8 cellular contexts compared by ENCODE assay signal in the genomic region with DNA sequence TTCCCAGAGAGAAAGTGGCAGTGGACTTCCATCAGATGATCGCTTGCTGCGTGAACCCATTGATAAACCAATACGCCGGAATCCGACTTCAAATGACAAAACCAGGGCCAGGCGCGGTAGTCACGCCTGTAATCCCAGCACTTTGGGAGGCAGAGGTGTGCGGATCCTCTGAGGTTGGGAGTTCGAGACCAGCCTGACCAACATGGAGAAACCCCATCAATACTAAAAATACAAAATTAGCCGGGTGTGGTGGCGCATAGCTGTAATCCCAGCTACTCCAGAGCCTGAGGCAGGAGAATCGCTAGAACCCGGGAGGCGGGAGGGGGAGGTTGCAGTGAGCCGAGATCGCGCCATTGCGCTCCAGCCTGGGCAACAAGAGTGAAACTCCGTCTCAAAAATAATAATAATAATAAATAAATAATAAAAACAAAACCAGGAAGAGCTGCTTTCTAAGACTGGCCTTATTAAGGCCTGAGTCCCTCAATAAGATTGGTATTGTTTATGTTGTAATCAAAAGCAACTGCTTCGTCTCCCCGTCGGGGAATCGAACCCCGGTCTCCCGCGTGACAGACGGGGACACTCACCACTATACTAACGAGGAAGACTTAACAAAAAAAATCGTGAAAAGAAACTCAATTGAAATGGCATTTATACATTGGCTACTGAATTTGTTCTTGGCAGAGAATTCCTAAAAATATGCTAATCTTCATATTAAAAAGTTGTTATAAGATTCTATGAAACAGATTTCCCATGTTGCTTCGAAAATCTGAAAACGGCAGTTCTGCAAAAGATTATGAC.
DNase-seq lines count a peak whose midpoint lies in the region; ATAC-seq and TF ChIP-seq lines count a peak whose summit lies in the region.

No MANE protein-coding gene starts in this region.

- peak overlapping the region; percentile 62 for H3K4me3 Mint-ChIP-seq in natural killer cell treated with Interleukin-12 subunit alpha and Interleukin-12 subunit beta and Interleukin-15 and Interleukin-18, amount 100 ng/mL, for 72 hours
- no peak overlapping the region for H3K4me3 Mint-ChIP-seq in natural killer cell
- H3K4me3 Mint-ChIP-seq in brain, result peak overlapping the region; percentile 49 to 75 (median 57)

- H3K4me2 ChIP-seq in osteoblast (ENCODE audit: insufficient read depth, low read length), result peak overlapping the region; percentile 5

- H3K27ac Mint-ChIP-seq in natural killer cell treated with Interleukin-12 subunit alpha and Interleukin-12 subunit beta and Interleukin-15 and Interleukin-18, amount 100 ng/mL, for 72 hours, result peak overlapping the region; percentile 54 to 85
- H3K27ac Mint-ChIP-seq in natural killer cell (no peak overlapping the region), brain (no peak overlapping the region)

- H3K79me2 ChIP-seq in osteoblast (ENCODE audit: insufficient read depth, low read length), result no peaks in the 10 kb centered on the region

- no peak for DNase-seq in natural killer cell treated with Interleukin-12 subunit alpha and Interleukin-12 subunit beta and Interleukin-15 and Interleukin-18, amount 100 ng/mL, for 72 hours (ENCODE audit: low spot score)
- DNase-seq in natural killer cell (no peak), OCI-M2 (lab: John Stamatoyannopoulos, UW; ENCODE audit: unreplicated experiment) (peak; percentile 81), osteoblast (ENCODE audit: insufficient read length, low spot score, missing footprints) (peak; percentile 90), cerebellar nuclear complex (lab: John Stamatoyannopoulos, UW) (no peak)

- H3K27me3 Mint-ChIP-seq in natural killer cell treated with Interleukin-12 subunit alpha and Interleukin-12 subunit beta and Interleukin-15 and Interleukin-18, amount 100 ng/mL, for 72 hours, result peaks cover 55 to 75% of the 10 kb centered on the region in 2 donors
- H3K27me3 Mint-ChIP-seq in natural killer cell (ENCODE audit: low read depth in 2 of 2), result peaks cover 49 to 74% of the 10 kb centered on the region in 2 donors
- peaks cover 65% of the 10 kb centered on the region for H3K27me3 Mint-ChIP-seq in brain

- H3K27me3 ChIP-seq in osteoblast (ENCODE audit: insufficient read depth, low read length), result peaks cover 6% of the 10 kb centered on the region

- no peak overlapping the region for H2AFZ ChIP-seq in osteoblast (ENCODE audit: low read length)

- no peaks in the 10 kb centered on the region for H3K36me3 Mint-ChIP-seq in natural killer cell treated with Interleukin-12 subunit alpha and Interleukin-12 subunit beta and Interleukin-15 and Interleukin-18, amount 100 ng/mL, for 72 hours
- H3K36me3 Mint-ChIP-seq in natural killer cell, result no peaks in the 10 kb centered on the region
- no peaks in the 10 kb centered on the region for H3K36me3 Mint-ChIP-seq in brain

- intact Hi-C loops in natural killer cell (cut with micrococcal nuclease), result no loop called here

- TF ChIP-seq CTCF in natural killer cell (IDR thresholded peaks at IDR 0.05), result no peak
- TF ChIP-seq CTCF in brain (conservative IDR thresholded peaks at IDR 0.05), result no peak
- TF ChIP-seq CTCF in osteoblast (IDR thresholded peaks at IDR 0.05; ENCODE audit: extremely low read depth, low read depth, low read length), result no peak

- H3K9me3 Mint-ChIP-seq in natural killer cell treated with Interleukin-12 subunit alpha and Interleukin-12 subunit beta and Interleukin-15 and Interleukin-18, amount 100 ng/mL, for 72 hours, result no peaks in the 10 kb centered on the region
- H3K9me3 Mint-ChIP-seq in natural killer cell (no peaks in the 10 kb centered on the region), brain (peaks cover 0 to under 1% (median 0%) of the 10 kb centered on the region in 5 experiments)

- peak in 1 of 2 donors; percentile 62 for ATAC-seq in natural killer cell treated with Interleukin-12 subunit alpha and Interleukin-12 subunit beta and Interleukin-15 and Interleukin-18, amount 100 ng/mL, for 72 hours
- ATAC-seq in natural killer cell (no peak), GM19324 (IDR thresholded peaks at IDR 0.05; ENCODE audit: low FRiP score, unreplicated experiment) (no peak), HG03280 (IDR thresholded peaks at IDR 0.05; ENCODE audit: unreplicated experiment) (no peak)

- no peaks in the 10 kb centered on the region for H4K20me1 ChIP-seq in osteoblast (ENCODE audit: insufficient read depth, low read length)

- no peaks in the 10 kb centered on the region for H3K4me1 ChIP-seq in osteoblast (ENCODE audit: insufficient read depth, low read length)

- H3K9me3 ChIP-seq in osteoblast (ENCODE audit: low read depth, low read length), result no peaks in the 10 kb centered on the region

- peaks cover 0 to 6% of the 10 kb centered on the region in 2 donors for H3K4me1 Mint-ChIP-seq in natural killer cell treated with Interleukin-12 subunit alpha and Interleukin-12 subunit beta and Interleukin-15 and Interleukin-18, amount 100 ng/mL, for 72 hours (ENCODE audit: low read depth in 2 of 2)
- H3K4me1 Mint-ChIP-seq in natural killer cell, result no peaks in the 10 kb centered on the region
- H3K4me1 Mint-ChIP-seq in brain, result peaks cover 9% of the 10 kb centered on the region

- H3K27ac ChIP-seq in osteoblast (ENCODE audit: low read depth, low read length), result no peak overlapping the region

- no peaks in the 10 kb centered on the region for H3K36me3 ChIP-seq in osteoblast (ENCODE audit: insufficient read depth, low read length)

- no peak overlapping the region for H3K4me3 ChIP-seq in osteoblast (ENCODE audit: insufficient read depth, low read length)

Comparison
In these comparisons a context has a peak if more than half of its experiments do, and no peak if none do; other contexts are left out.
1. H3K27ac Mint-ChIP-seq: peak in natural killer cell treated with Interleukin-12 subunit alpha and Interleukin-12 subunit beta and Interleukin-15 and Interleukin-18, amount 100 ng/mL, for 72 hours (2 of 2); none in natural killer cell (0 of 2) and brain (0 of 5).
2. DNase-seq: peak in OCI-M2 (single experiment) and osteoblast (single experiment); none in natural killer cell treated with Interleukin-12 subunit alpha and Interleukin-12 subunit beta and Interleukin-15 and Interleukin-18, amount 100 ng/mL, for 72 hours (single experiment), natural killer cell (single experiment) and cerebellar nuclear complex (0 of 2).